ENCODE assay signal across 8 cellular contexts in the genomic region with DNA sequence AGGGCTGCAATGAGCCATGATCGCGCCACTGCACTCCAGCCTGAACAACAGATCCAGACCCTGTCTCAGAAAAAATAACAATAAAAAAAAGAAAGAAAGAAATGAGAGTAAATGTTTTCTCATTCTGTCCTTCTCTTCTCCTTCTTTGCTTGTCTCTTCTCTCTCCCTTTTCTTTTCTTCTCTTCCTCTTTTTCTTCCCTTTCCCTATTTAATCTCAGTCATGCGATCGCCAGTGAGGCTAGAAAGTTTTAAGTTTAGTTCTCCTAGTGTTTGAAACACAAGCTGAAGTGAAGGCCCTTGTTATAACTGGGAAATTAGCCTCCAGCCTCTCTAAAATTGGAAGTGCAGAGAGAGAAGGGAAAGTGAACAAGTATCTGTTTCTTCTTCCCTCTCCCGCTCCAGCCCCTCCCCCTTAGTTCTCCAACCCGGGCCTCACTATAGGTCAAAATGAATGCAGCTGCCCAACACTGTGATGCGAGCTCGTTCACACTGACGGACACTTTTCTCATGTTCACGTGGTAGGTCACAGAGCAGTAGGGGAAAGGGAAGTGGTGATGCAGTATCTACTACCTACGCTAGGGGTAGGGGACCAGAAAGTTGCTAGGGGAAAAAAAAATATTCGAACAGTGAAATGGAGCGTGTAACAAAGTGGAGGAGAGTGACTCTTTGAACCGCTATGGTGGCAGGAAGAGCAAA. TPM values are rescaled to one million over a fixed set of nuclear protein-coding genes. Genes with fewer than 3 reads are reported as not detected.
DNase-seq lines count a peak whose midpoint lies in the region; ATAC-seq, FAIRE-seq and TF ChIP-seq lines count a peak whose summit lies in the region.

No MANE protein-coding gene starts in this region.

- ATAC-seq in GM21529 (IDR thresholded peaks at IDR 0.05; ENCODE audit: unreplicated experiment), result peak; percentile 98

- intact Hi-C loops in activated CD4-positive, alpha-beta T cell treated with anti-CD3 and anti-CD28 coated beads, Interleukin-2, amount 10 ng/mL, durations not matched to agents 24 days and 14 days (cut with micrococcal nuclease), result loop anchor here (1.0 to 10.0 kb wide), 3 partner anchors 24 to 920 kb away; partner anchors contain the start of genes SIAH2 and TSC22D2

- H3K4me3 ChIP-seq in GM12865 (ENCODE audit: low read depth, low read length), result peak overlapping the region; percentile 67
- H3K4me3 ChIP-seq in epithelial cell of proximal tubule (ENCODE audit: low read depth, low read length), result peak overlapping the region; percentile 24

- H3K27me3 Mint-ChIP-seq in IgD-negative memory B cell (no peaks in the 10 kb centered on the region), osteocyte (ENCODE audit: unreplicated experiment) (no peaks in the 10 kb centered on the region)
- no peaks in the 10 kb centered on the region for H3K27me3 Mint-ChIP-seq in activated CD4-positive, alpha-beta T cell treated with anti-CD3 and anti-CD28 coated beads, Interleukin-2, amount 10 ng/mL, durations not matched to agents 24 days and 14 days

- H3K4me3 Mint-ChIP-seq in IgD-negative memory B cell (peak overlapping the region; percentile 45 to 92 (median 84)), osteocyte (ENCODE audit: unreplicated experiment) (peak overlapping the region; percentile 15)
- peak overlapping the region; percentile 68 for H3K4me3 Mint-ChIP-seq in activated CD4-positive, alpha-beta T cell treated with anti-CD3 and anti-CD28 coated beads, Interleukin-2, amount 10 ng/mL, durations not matched to agents 24 days and 14 days

- H3K27ac Mint-ChIP-seq in IgD-negative memory B cell (peak overlapping the region; percentile 18 to 94 (median 65)), osteocyte (ENCODE audit: unreplicated experiment) (peak overlapping the region; percentile 75)
- peak overlapping the region; percentile 77 for H3K27ac Mint-ChIP-seq in activated CD4-positive, alpha-beta T cell treated with anti-CD3 and anti-CD28 coated beads, Interleukin-2, amount 10 ng/mL, durations not matched to agents 24 days and 14 days

- TF ChIP-seq CTCF in GM12865 (IDR thresholded peaks at IDR 0.05; ENCODE audit: insufficient read depth, low read depth, low read length, missing control alignments), result peak; percentile 54
- peak; percentile 60 for TF ChIP-seq CTCF in epithelial cell of proximal tubule (conservative IDR thresholded peaks at IDR 0.05; ENCODE audit: low read depth, low read length)
- peak; percentile 25 for TF ChIP-seq CTCF in osteocyte (IDR thresholded peaks at IDR 0.05)

- H3K4me1 Mint-ChIP-seq in IgD-negative memory B cell (peaks cover 8 to 20% (median 15%) of the 10 kb centered on the region in 3 donors), osteocyte (ENCODE audit: unreplicated experiment) (peaks cover 17% of the 10 kb centered on the region)
- H3K4me1 Mint-ChIP-seq in activated CD4-positive, alpha-beta T cell treated with anti-CD3 and anti-CD28 coated beads, Interleukin-2, amount 10 ng/mL, durations not matched to agents 24 days and 14 days, result peaks cover 25% of the 10 kb centered on the region

- H3K36me3 Mint-ChIP-seq in IgD-negative memory B cell (peaks cover 3% of the 10 kb centered on the region), osteocyte (ENCODE audit: unreplicated experiment) (no peaks in the 10 kb centered on the region)
- no peaks in the 10 kb centered on the region for H3K36me3 Mint-ChIP-seq in activated CD4-positive, alpha-beta T cell treated with anti-CD3 and anti-CD28 coated beads, Interleukin-2, amount 10 ng/mL, durations not matched to agents 24 days and 14 days (ENCODE audit: low read depth)

- DNase-seq in GM12865 (ENCODE audit: low read depth) (peak; percentile 96), epithelial cell of proximal tubule (ENCODE audit: low read depth) (no peak), osteocyte (ENCODE audit: extremely low spot score, unreplicated experiment) (no peak), H54 (ENCODE audit: insufficient read length, low spot score) (no peak), NCI-H146 treated with DMSO at 0.1 percent for 48 hours (lab: John Stamatoyannopoulos, UW; ENCODE audit: unreplicated experiment) (no peak)
- peak; percentile 84 for DNase-seq in activated CD4-positive, alpha-beta T cell treated with anti-CD3 and anti-CD28 coated beads, Interleukin-2, amount 10 ng/mL, durations not matched to agents 24 days and 14 days

- H3K9me3 Mint-ChIP-seq in IgD-negative memory B cell (peaks cover 0 to 1% (median 0%) of the 10 kb centered on the region in 3 donors), osteocyte (ENCODE audit: unreplicated experiment) (no peaks in the 10 kb centered on the region)
- H3K9me3 Mint-ChIP-seq in activated CD4-positive, alpha-beta T cell treated with anti-CD3 and anti-CD28 coated beads, Interleukin-2, amount 10 ng/mL, durations not matched to agents 24 days and 14 days, result no peaks in the 10 kb centered on the region

- FAIRE-seq in H54 (lab: Jason Lieb, UNC), result no peak

- no peak for TF ChIP-seq POLR2A in H54 (IDR thresholded peaks at IDR 0.05; ENCODE audit: low read depth, low read length)

RNA-seq across cellular contexts. Expression of gene TSC22D2, which starts 23.4 kb away (rescaled TPM):
- 13.8 TPM for polyA plus RNA-seq in IgD-negative memory B cell
- 16.4 and 18.7 TPM in 2 replicates for total RNA-seq in activated CD4-positive, alpha-beta T cell treated with anti-CD3 and anti-CD28 coated beads, Interleukin-2, amount 10 ng/mL, durations not matched to agents 24 days and 14 days
- total RNA-seq in epithelial cell of proximal tubule (14.3 and 16.0 TPM in 2 replicates), osteocyte (51.3 and 51.5 TPM in 2 replicates)

Comparison
In these comparisons a context has a peak if more than half of its experiments do, and no peak if none do; other contexts are left out.
1. DNase-seq: peak in GM12865 (single experiment) and activated CD4-positive, alpha-beta T cell treated with anti-CD3 and anti-CD28 coated beads, Interleukin-2, amount 10 ng/mL, durations not matched to agents 24 days and 14 days (single experiment); none in epithelial cell of proximal tubule (single experiment), osteocyte (single experiment), H54 (single experiment) and NCI-H146 treated with DMSO at 0.1 percent for 48 hours (single experiment).
2. H3K4me3 Mint-ChIP-seq: peak in every context shown above with its lines; median percentile 84 in IgD-negative memory B cell; 68 in activated CD4-positive, alpha-beta T cell treated with anti-CD3 and anti-CD28 coated beads, Interleukin-2, amount 10 ng/mL, durations not matched to agents 24 days and 14 days; 15 in osteocyte.
3. Peak in every context shown above with its lines, with median percentiles within 50 percentile points of each other: CTCF ChIP-seq and H3K27ac Mint-ChIP-seq.